ENCODE assay signal across 16 cellular contexts in genomic region chr15:63950911-63951481, GRCh38.
DNase-seq lines count a peak whose midpoint lies in the region; ATAC-seq and TF ChIP-seq lines count a peak whose summit lies in the region.
"Had no signal": no experiment of that assay in that cellular context is flagged by ENCODE, and none has a peak within 500 bp of the region (broad histone marks: within the 10 kb centered on the region; RNA-seq: fewer than 3 reads in every experiment).

No MANE protein-coding gene starts in this region.

- ATAC-seq in left lung (peak; percentile 7), GM21390 (IDR thresholded peaks at IDR 0.05; ENCODE audit: unreplicated experiment) (no peak)

- peak overlapping the region; percentile 83 for H3K27ac ChIP-seq in ACC112 (ENCODE audit: low read depth, low read length)
- peak overlapping the region; percentile 68 for H3K27ac ChIP-seq in brain microvascular endothelial cell
- peak overlapping the region; percentile 16 to 46 for H3K27ac ChIP-seq in left lung
- no peak overlapping the region for H3K27ac ChIP-seq in PC-9
- H3K27ac ChIP-seq: sigmoid colon had no signal

- H3F3A ChIP-seq in PC-9 (ENCODE audit: insufficient read depth, low read depth), result no peaks in the 10 kb centered on the region; the same call in 1 of the 2 replicates

- H3K4me2 ChIP-seq in PC-9, result no peak overlapping the region

- in situ Hi-C loops in brain microvascular endothelial cell (cut with HindIII; ENCODE audit: low pct_ligation_motif_present, low sequenced_read_pairs), result no loop called here

- intact Hi-C loops in left lung (cut with DNase I) (no loop called here), PC-9 (cut with micrococcal nuclease; ENCODE audit: unreplicated experiment) (no loop called here)

- CTCF ChIA-PET in PC-9 (lab: Charles Lee), result no interaction called here

- H3K9me2 ChIP-seq in PC-9 (ENCODE audit: insufficient read depth), result no peaks in the 10 kb centered on the region; the same call in 1 of the 2 replicates

- no peak for TF ChIP-seq CTCF in HFFc6 (IDR thresholded peaks at IDR 0.05)
- TF ChIP-seq CTCF in brain microvascular endothelial cell (IDR thresholded peaks at IDR 0.05; ENCODE audit: low read depth, low read length, missing control alignments), result no peak
- TF ChIP-seq CTCF in left lung (IDR thresholded peaks at IDR 0.05), result no peak
- TF ChIP-seq CTCF in PC-9 (conservative IDR thresholded peaks at IDR 0.05), result no peak

- peak; percentile 79 for DNase-seq in HFFc6
- DNase-seq in brain microvascular endothelial cell, result peak; percentile 74
- DNase-seq in left lung, result no peak
- DNase-seq in NCI-H1092 (lab: John Stamatoyannopoulos, UW), result no peak
- no peak for DNase-seq in PC-9
- no peak for DNase-seq in cerebellar cortex (ENCODE audit: low spot score)
- DNase-seq: activated naive CD8-positive, alpha-beta T cell treated with anti-CD3 and anti-CD28 coated beads, Interleukin-2, amount 10 ng/mL, durations not matched to agents 7 days and 5 days; DND-41; effector CD4-positive, alpha-beta T cell; NCI-H446 treated with DMSO at 0.1 percent for 48 hours; RPMI8226; sigmoid colon; upper lobe of left lung had no signal

- H3K79me2 ChIP-seq in ACC112 (ENCODE audit: control insufficient read depth, insufficient read depth, low read length, unreplicated experiment) (no peaks in the 10 kb centered on the region), PC-9 (ENCODE audit: low read depth) (no peaks in the 10 kb centered on the region)

- H3K9me3 ChIP-seq in left lung (no peaks in the 10 kb centered on the region), PC-9 (ENCODE audit: insufficient read depth, low read depth) (0 out of 2 replicates have a peak, but pooled peaks cover 3% of the 10 kb centered on the region)
- H3K9me3 ChIP-seq: sigmoid colon, upper lobe of left lung had no signal

- H3K4me3 Mint-ChIP-seq in HFFc6, result peak overlapping the region; percentile 58
- H3K4me3 Mint-ChIP-seq: activated naive CD8-positive, alpha-beta T cell treated with anti-CD3 and anti-CD28 coated beads, Interleukin-2, amount 10 ng/mL, durations not matched to agents 7 days and 5 days; B cell had no signal

- H3K4me3 ChIP-seq in ACC112 (ENCODE audit: low read depth, low read length), result no peak overlapping the region
- no peak overlapping the region for H3K4me3 ChIP-seq in brain microvascular endothelial cell (ENCODE audit: low read depth, low read length)
- H3K4me3 ChIP-seq in left lung, result no peak overlapping the region
- H3K4me3 ChIP-seq in PC-9, result no peak overlapping the region
- H3K4me3 ChIP-seq: sigmoid colon, upper lobe of left lung had no signal

- peaks cover 9% of the 10 kb centered on the region; the same call in 1 of the 2 replicates for H3K36me3 Mint-ChIP-seq in HFFc6 (ENCODE audit: low read depth)

- BruUV-seq in PC-9 (replicated peaks; lab: Mats Ljungman, UMichigan), result no TSS peak

- H3K36me3 ChIP-seq in ACC112 (ENCODE audit: insufficient read depth, low read length) (no peaks in the 10 kb centered on the region), brain microvascular endothelial cell (replicated peaks) (no peaks in the 10 kb centered on the region), left lung (no peaks in the 10 kb centered on the region), PC-9 (ENCODE audit: low read depth) (no peaks in the 10 kb centered on the region)
- H3K36me3 ChIP-seq: sigmoid colon, upper lobe of left lung had no signal

- H3K4me1 ChIP-seq in ACC112 (ENCODE audit: control insufficient read depth, insufficient read depth, low read length, unreplicated experiment) (peaks cover 17% of the 10 kb centered on the region), left lung (peaks cover 0 to 22% of the 10 kb centered on the region in 2 donors), PC-9 (replicated peaks; ENCODE audit: insufficient read depth) (peaks cover 4% of the 10 kb centered on the region)

- H3K27me3 ChIP-seq in ACC112 (ENCODE audit: insufficient read depth, low read length), result no peaks in the 10 kb centered on the region
- H3K27me3 ChIP-seq in brain microvascular endothelial cell (replicated peaks), result no peaks in the 10 kb centered on the region
- no peaks in the 10 kb centered on the region for H3K27me3 ChIP-seq in left lung
- H3K27me3 ChIP-seq in PC-9 (ENCODE audit: insufficient read depth, low read depth), result no peaks in the 10 kb centered on the region
- H3K27me3 ChIP-seq: sigmoid colon, upper lobe of left lung had no signal

- POLR2A ChIA-PET in PC-9 (lab: Charles Lee; ENCODE audit: unreplicated experiment), result no interaction called here

- H3K27me3 Mint-ChIP-seq in HFFc6 (ENCODE audit: insufficient read depth), result no peaks in the 10 kb centered on the region; the same call in 1 of the 2 replicates
- H3K27me3 Mint-ChIP-seq: activated naive CD8-positive, alpha-beta T cell treated with anti-CD3 and anti-CD28 coated beads, Interleukin-2, amount 10 ng/mL, durations not matched to agents 7 days and 5 days; B cell had no signal

- H2AFZ ChIP-seq in ACC112 (ENCODE audit: low read length, unreplicated experiment) (peak overlapping the region; percentile 23), PC-9 (no peak overlapping the region)

- H3K9me3 Mint-ChIP-seq in HFFc6, result no peaks in the 10 kb centered on the region
- H3K9me3 Mint-ChIP-seq: activated naive CD8-positive, alpha-beta T cell treated with anti-CD3 and anti-CD28 coated beads, Interleukin-2, amount 10 ng/mL, durations not matched to agents 7 days and 5 days had no signal

- H4K20me1 ChIP-seq in PC-9 (ENCODE audit: insufficient read depth), result no peaks in the 10 kb centered on the region

- peaks cover 38% of the 10 kb centered on the region for H3K4me1 Mint-ChIP-seq in HFFc6 (ENCODE audit: low read depth)

- H3K27ac Mint-ChIP-seq in HFFc6, result peak overlapping the region; percentile 78
- H3K27ac Mint-ChIP-seq: activated naive CD8-positive, alpha-beta T cell treated with anti-CD3 and anti-CD28 coated beads, Interleukin-2, amount 10 ng/mL, durations not matched to agents 7 days and 5 days; B cell had no signal

Comparison
In these comparisons a context has a peak if more than half of its experiments do, and no peak if none do; other contexts are left out.
1. DNase-seq: peak in HFFc6 (single experiment) and brain microvascular endothelial cell (single experiment); none in left lung (0 of 2), NCI-H1092 (single experiment), PC-9 (0 of 2) and cerebellar cortex (single experiment).